8 cellular contexts compared by ENCODE assay signal in genomic region chr12:112381898-112382796, GRCh38. TPM values are rescaled to one million over a fixed set of nuclear protein-coding genes. Genes with fewer than 3 reads are reported as not detected.
DNase-seq lines count a peak whose midpoint lies in the region; ATAC-seq and TF ChIP-seq lines count a peak whose summit lies in the region.

A gene with protein sequence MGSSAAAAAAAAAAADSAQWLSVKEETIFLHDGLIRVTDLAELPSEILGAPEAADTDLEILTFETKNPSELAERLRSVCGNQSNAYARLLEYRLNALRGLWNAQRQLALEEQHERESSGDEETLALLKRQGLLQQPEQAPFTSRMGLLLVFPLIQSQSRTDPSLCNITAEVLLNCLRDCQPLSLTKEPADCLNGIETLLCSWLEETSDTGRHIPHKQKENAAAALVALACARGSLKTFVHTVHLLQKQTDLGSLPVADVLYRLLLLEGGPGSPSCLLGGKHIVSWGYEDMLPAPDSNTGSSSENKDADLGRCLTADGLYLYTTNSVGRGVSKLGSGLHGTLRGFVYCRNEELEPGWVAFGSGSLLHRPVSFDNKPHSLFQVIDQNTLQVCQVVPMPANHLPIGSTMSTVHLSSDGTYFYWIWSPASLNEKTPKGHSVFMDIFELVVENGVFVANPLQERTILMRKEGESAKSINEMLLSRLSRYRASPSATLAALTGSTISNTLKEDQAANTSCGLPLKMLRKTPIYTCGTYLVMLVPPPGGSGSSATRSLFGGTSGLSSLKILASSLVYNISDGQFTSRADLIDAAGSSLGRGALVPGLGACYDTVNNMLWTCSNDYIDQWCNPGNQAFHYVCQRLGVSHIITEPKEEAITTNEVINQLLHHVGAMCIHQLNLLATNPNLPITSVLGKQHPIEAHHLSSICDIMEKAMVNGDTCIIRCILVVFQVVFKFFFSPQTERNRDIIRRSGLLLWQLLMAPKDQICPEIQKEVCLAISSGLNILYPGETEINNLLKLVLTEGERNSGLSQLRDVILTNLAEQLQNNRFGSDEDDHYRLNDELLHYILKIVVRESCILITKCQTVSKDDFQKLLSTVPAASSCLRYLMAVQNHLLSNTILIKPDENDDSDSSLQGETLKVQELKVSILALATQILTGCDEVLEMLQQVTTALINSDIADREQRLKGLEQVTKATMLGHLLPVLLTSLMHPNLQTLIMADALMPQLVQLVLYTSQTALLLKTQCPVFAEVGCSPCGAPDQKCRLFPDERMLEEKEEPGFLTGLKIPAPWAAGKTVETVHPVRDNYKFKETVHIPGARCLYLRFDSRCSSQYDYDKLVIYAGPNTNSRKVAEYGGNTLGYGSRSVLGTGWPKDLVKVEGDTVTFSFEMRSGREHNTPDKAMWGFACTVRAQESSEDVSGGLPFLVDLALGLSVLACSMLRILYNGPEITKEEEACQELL (N-terminal part only) (minus strand): TSS chr12:112382431. CDS start chr12:112382128, 303 bp downstream.

- TF ChIP-seq CTCF in fibroblast of villous mesenchyme (IDR thresholded peaks at IDR 0.05; ENCODE audit: insufficient read depth, low read depth, low read length) (no peak), neural cell (IDR thresholded peaks at IDR 0.05; ENCODE audit: poor library complexity, severe bottlenecking) (no peak)

- TF ChIP-seq EP300 in neural cell (conservative IDR thresholded peaks at IDR 0.05; ENCODE audit: poor library complexity, severe bottlenecking) = peak; percentile 55

- peak; percentile 23 for TF ChIP-seq RAD21 in neural cell (conservative IDR thresholded peaks at IDR 0.05)

- H3K9me3 Mint-ChIP-seq in stimulated activated naive CD8-positive, alpha-beta T cell treated with anti-CD3 and anti-CD28 coated beads, Interleukin-15, amount 100 ng/mL, for 72 hours = no peaks in the 10 kb centered on the region

- H3K4me3 ChIP-seq in H7 (ENCODE audit: insufficient read depth, low read depth, low read length) = peak within 1 kb of the TSS; percentile 81
- peak within 1 kb of the TSS; percentile 79 for H3K4me3 ChIP-seq in fibroblast of villous mesenchyme (ENCODE audit: low read depth, low read length)
- H3K4me3 ChIP-seq in neural cell (ENCODE audit: low read length) = peak within 1 kb of the TSS; percentile 85

- peak within 1 kb of the TSS; percentile 92 to 94 for H3K27ac Mint-ChIP-seq in stimulated activated naive CD8-positive, alpha-beta T cell treated with anti-CD3 and anti-CD28 coated beads, Interleukin-15, amount 100 ng/mL, for 72 hours

- no peaks in the 10 kb centered on the region for H3K9me2 ChIP-seq in neural cell (ENCODE audit: insufficient read depth, low read length)

- no peaks in the 10 kb centered on the region for H3K9me3 ChIP-seq in neural cell (ENCODE audit: low read length)

- H4K20me1 ChIP-seq in neural cell (ENCODE audit: insufficient read depth) = no peaks in the 10 kb centered on the region

- H3K27me3 Mint-ChIP-seq in stimulated activated naive CD8-positive, alpha-beta T cell treated with anti-CD3 and anti-CD28 coated beads, Interleukin-15, amount 100 ng/mL, for 72 hours = no peaks in the 10 kb centered on the region

- H3K4me3 Mint-ChIP-seq in stimulated activated naive CD8-positive, alpha-beta T cell treated with anti-CD3 and anti-CD28 coated beads, Interleukin-15, amount 100 ng/mL, for 72 hours = peak within 1 kb of the TSS; percentile 92 to 93

- peak within 1 kb of the TSS; percentile 90 for H3K27ac ChIP-seq in neural cell (ENCODE audit: low read length)

- ATAC-seq in stimulated activated naive CD8-positive, alpha-beta T cell treated with anti-CD3 and anti-CD28 coated beads, Interleukin-15, amount 100 ng/mL, for 72 hours = peak; percentile 92

- peak; percentile 94 for DNase-seq in ELF-1 (ENCODE audit: low read depth, low spot score)
- peak; percentile 99 for DNase-seq in H7
- DNase-seq in M059J (ENCODE audit: low read depth) = peak; percentile 85
- DNase-seq in SHP77 treated with DMSO at 0.1 percent for 48 hours (lab: John Stamatoyannopoulos, UW) = peak; percentile 86
- DNase-seq in activated effector memory CD4-positive, alpha-beta T cell treated with anti-CD3 and anti-CD28 coated beads, Interleukin-2, amount 50 U/mL, for 16 hours = peak; percentile 99
- DNase-seq in fibroblast of villous mesenchyme (ENCODE audit: low read depth) = peak; percentile 80
- DNase-seq in stimulated activated naive CD8-positive, alpha-beta T cell treated with anti-CD3 and anti-CD28 coated beads, Interleukin-15, amount 100 ng/mL, for 72 hours = peak; percentile 90

- peaks cover 3% of the 10 kb centered on the region for H3F3A ChIP-seq in neural cell (ENCODE audit: insufficient read depth, low read length, poor library complexity, severe bottlenecking)

- peak within 1 kb of the TSS; percentile 90 for H3K9ac ChIP-seq in neural cell (ENCODE audit: low read length)

- peak within 1 kb of the TSS; percentile 100 for H2AFZ ChIP-seq in neural cell (ENCODE audit: low read depth, low read length)

- H3K27me3 ChIP-seq in H7 (ENCODE audit: control insufficient read depth, insufficient read depth, low read length) (no peaks in the 10 kb centered on the region), neural cell (ENCODE audit: insufficient read depth, low read depth, low read length) (no peaks in the 10 kb centered on the region)

- peak within 1 kb of the TSS; percentile 39 for H3K4me2 ChIP-seq in neural cell (ENCODE audit: low read length)

- H3K79me2 ChIP-seq in neural cell (replicated peaks; ENCODE audit: insufficient read depth, low read length) = peaks cover 44% of the 10 kb centered on the region

- H3K36me3 ChIP-seq in H7 (replicated peaks; ENCODE audit: control insufficient read depth, insufficient read depth, low read length) (no peaks in the 10 kb centered on the region), neural cell (ENCODE audit: insufficient read depth, low read length) (no peaks in the 10 kb centered on the region)

- peaks cover 34% of the 10 kb centered on the region for H3K4me1 Mint-ChIP-seq in stimulated activated naive CD8-positive, alpha-beta T cell treated with anti-CD3 and anti-CD28 coated beads, Interleukin-15, amount 100 ng/mL, for 72 hours

TF ChIP-seq in neural cell, 6 proteins besides CTCF, POLR2A, EP300 and RAD21:
- TF ChIP-seq SMC3 (conservative IDR thresholded peaks at IDR 0.05; ENCODE audit: poor library complexity) (peak; percentile 29), EZH2 (IDR thresholded peaks at IDR 0.05; ENCODE audit: borderline replicate concordance, insufficient read depth, low read length, poor library complexity, severe bottlenecking) (no peak), POLR2AphosphoS5 (IDR thresholded peaks at IDR 0.05) (peak; percentile 91), TAF1 (IDR thresholded peaks at IDR 0.05; ENCODE audit: low read depth) (peak; percentile 92), MXI1 (conservative IDR thresholded peaks at IDR 0.05; ENCODE audit: poor library complexity, severe bottlenecking) (peak; percentile 65)
- TF ChIP-seq, protein P1, sequence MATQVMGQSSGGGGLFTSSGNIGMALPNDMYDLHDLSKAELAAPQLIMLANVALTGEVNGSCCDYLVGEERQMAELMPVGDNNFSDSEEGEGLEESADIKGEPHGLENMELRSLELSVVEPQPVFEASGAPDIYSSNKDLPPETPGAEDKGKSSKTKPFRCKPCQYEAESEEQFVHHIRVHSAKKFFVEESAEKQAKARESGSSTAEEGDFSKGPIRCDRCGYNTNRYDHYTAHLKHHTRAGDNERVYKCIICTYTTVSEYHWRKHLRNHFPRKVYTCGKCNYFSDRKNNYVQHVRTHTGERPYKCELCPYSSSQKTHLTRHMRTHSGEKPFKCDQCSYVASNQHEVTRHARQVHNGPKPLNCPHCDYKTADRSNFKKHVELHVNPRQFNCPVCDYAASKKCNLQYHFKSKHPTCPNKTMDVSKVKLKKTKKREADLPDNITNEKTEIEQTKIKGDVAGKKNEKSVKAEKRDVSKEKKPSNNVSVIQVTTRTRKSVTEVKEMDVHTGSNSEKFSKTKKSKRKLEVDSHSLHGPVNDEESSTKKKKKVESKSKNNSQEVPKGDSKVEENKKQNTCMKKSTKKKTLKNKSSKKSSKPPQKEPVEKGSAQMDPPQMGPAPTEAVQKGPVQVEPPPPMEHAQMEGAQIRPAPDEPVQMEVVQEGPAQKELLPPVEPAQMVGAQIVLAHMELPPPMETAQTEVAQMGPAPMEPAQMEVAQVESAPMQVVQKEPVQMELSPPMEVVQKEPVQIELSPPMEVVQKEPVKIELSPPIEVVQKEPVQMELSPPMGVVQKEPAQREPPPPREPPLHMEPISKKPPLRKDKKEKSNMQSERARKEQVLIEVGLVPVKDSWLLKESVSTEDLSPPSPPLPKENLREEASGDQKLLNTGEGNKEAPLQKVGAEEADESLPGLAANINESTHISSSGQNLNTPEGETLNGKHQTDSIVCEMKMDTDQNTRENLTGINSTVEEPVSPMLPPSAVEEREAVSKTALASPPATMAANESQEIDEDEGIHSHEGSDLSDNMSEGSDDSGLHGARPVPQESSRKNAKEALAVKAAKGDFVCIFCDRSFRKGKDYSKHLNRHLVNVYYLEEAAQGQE (IDR thresholded peaks at IDR 0.05; ENCODE audit: borderline replicate concordance) = peak; percentile 65

RNA-seq across cellular contexts. Expression of the gene that starts here (rescaled TPM):
- total RNA-seq in H7 (2014; rRNA removed; shearing (Covaris generic)) = 7.1 and 11.9 TPM in 2 replicates
- total RNA-seq in M059J (2014; rRNA removed; shearing (Covaris generic)) = 3.5 and 13.8 TPM in 2 replicates
- total RNA-seq in fibroblast of villous mesenchyme = 33.2 and 37.1 TPM in 2 replicates
- polyA plus RNA-seq in neural cell = 15.8 and 31.0 TPM in 2 replicates
- polyA minus RNA-seq in neural cell = 147 and 149 TPM in 2 replicates

Comparison
In these comparisons a context has a peak if more than half of its experiments do, and no peak if none do; other contexts are left out.
1. Peak in every context shown above with its lines: DNase-seq, ATAC-seq, H3K4me3 ChIP-seq and H3K27ac ChIP-seq.